In the genomic region with DNA sequence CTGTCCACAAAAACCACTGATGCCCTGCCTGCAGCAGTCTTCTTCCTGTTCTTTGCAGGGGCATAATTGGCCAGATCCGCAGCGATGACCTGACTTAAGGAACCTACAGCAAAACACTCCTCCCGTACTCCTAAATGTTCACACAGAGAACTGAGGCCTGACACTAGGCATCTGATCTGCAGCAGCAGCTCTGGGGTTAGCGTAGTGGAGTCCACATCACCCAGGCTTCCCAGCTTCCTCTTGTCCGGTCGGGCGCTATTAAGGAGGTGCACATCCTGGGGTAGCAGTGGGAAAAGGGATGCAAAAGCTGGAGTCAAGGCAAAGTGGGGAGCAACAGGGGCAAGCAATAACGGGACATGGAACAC, we compare ENCODE assay signal across 8 cellular contexts. TPM values are rescaled to one million over a fixed set of nuclear protein-coding genes. Genes with fewer than 3 reads are reported as not detected.
DNase-seq lines count a peak whose midpoint lies in the region; ATAC-seq, FAIRE-seq and TF ChIP-seq lines count a peak whose summit lies in the region.

No MANE protein-coding gene starts in this region.

- peaks cover 4% of the 10 kb centered on the region; the same call in 1 of the 3 replicates for H3K36me3 Mint-ChIP-seq in GM23338 (ENCODE audit: low read depth)

- H3K4me1 ChIP-seq in GM23338 (ENCODE audit: insufficient read depth) (peaks cover 12% of the 10 kb centered on the region; the same call in 1 of the 2 replicates), adipocyte (ENCODE audit: control insufficient read depth, insufficient read depth, low read length) (peaks cover 41% of the 10 kb centered on the region), iPS-20b (ENCODE audit: insufficient read depth, low read length) (peaks cover 4% of the 10 kb centered on the region; the same call in 1 of the 2 replicates)

- H3K9me3 ChIP-seq in adipocyte (ENCODE audit: control insufficient read depth, low read length) (no peaks in the 10 kb centered on the region), iPS-20b (ENCODE audit: insufficient read depth, low read depth, low read length) (no peaks in the 10 kb centered on the region)

- H2AFZ ChIP-seq in GM23338 = peak overlapping the region; percentile 99

- H3K4me1 Mint-ChIP-seq in GM23338 = peaks cover 10% of the 10 kb centered on the region

- DNase-seq in ELR (ENCODE audit: low read depth) (peak; percentile 59), GM23338 (ENCODE audit: low spot score) (peak; percentile 19), NCI-H146 treated with DMSO at 0.1 percent for 48 hours (lab: John Stamatoyannopoulos, UW; ENCODE audit: unreplicated experiment) (peak; percentile 43), adipocyte (ENCODE audit: low read depth) (peak; percentile 36), HTR-8/SVneo (ENCODE audit: insufficient read length, low spot score) (no peak)
- DNase-seq in stimulated activated CD8-positive, alpha-beta memory T cell treated with anti-CD3 and anti-CD28 coated beads, Interleukin-4, amount 100 ng/mL, for 48 hours = peak; percentile 29

- peaks cover 22% of the 10 kb centered on the region; the same call in 1 of the 2 replicates for H3K27me3 ChIP-seq in GM23338 (ENCODE audit: insufficient read depth)
- no peaks in the 10 kb centered on the region for H3K27me3 ChIP-seq in adipocyte (replicated peaks; ENCODE audit: control insufficient read depth, insufficient read depth, low read length)
- H3K27me3 ChIP-seq in iPS-20b (ENCODE audit: insufficient read depth, low read length) = peaks cover 32% of the 10 kb centered on the region

- TF ChIP-seq CTCF in GM23338 (conservative IDR thresholded peaks at IDR 0.05; ENCODE audit: low read depth in 2 of 2) = no peak

- H3K27me3 Mint-ChIP-seq in GM23338 (ENCODE audit: insufficient read depth, low read depth, poor library complexity) = peaks cover 11% of the 10 kb centered on the region

- H3K4me3 ChIP-seq in GM23338 (peak overlapping the region; percentile 93), adipocyte (ENCODE audit: low read length) (peak overlapping the region; percentile 98), iPS-20b (ENCODE audit: low read length) (peak overlapping the region; percentile 95)

- no peaks in the 10 kb centered on the region for H3K36me3 ChIP-seq in GM23338 (ENCODE audit: insufficient read depth)
- no peaks in the 10 kb centered on the region for H3K36me3 ChIP-seq in adipocyte (ENCODE audit: control insufficient read depth, insufficient read depth, low read length, severe bottlenecking)
- H3K36me3 ChIP-seq in iPS-20b (ENCODE audit: insufficient read depth, low read depth, low read length) = no peaks in the 10 kb centered on the region

- FAIRE-seq in HTR-8/SVneo (lab: Jason Lieb, UNC) = no peak

- no peaks in the 10 kb centered on the region for H4K20me1 ChIP-seq in GM23338 (replicated peaks; ENCODE audit: insufficient read depth)

- H3F3A ChIP-seq in GM23338 (replicated peaks; ENCODE audit: low read depth) = no peaks in the 10 kb centered on the region

- peaks cover 21% of the 10 kb centered on the region for H3K79me2 ChIP-seq in GM23338 (replicated peaks; ENCODE audit: insufficient read depth)

- H3K9ac ChIP-seq in adipocyte (ENCODE audit: low read length) (peak overlapping the region; percentile 94), iPS-20b (ENCODE audit: low read depth, low read length) (peak overlapping the region; percentile 50; the same call in 1 of the 2 replicates)

- H3K4me2 ChIP-seq in GM23338 = peak overlapping the region; percentile 98

- H3K27ac ChIP-seq in GM23338 (ENCODE audit: low read depth) (no peak overlapping the region), iPS-20b (ENCODE audit: low read length) (no peak overlapping the region)

- H3K9me3 Mint-ChIP-seq in GM23338 = no peaks in the 10 kb centered on the region

- peak; percentile 52 for ATAC-seq in GM23338
- ATAC-seq in HG03469 (IDR thresholded peaks at IDR 0.05; ENCODE audit: unreplicated experiment) = no peak

- peaks cover 8% of the 10 kb centered on the region; the same call in 1 of the 2 replicates for H3K9me2 ChIP-seq in GM23338 (ENCODE audit: insufficient read depth)

- no peak overlapping the region for H3K27ac Mint-ChIP-seq in GM23338

- H3K4me3 Mint-ChIP-seq in GM23338 = peak overlapping the region; percentile 94

TF ChIP-seq in GM23338, 12 proteins besides CTCF, POLR2A, EP300 and RAD21:
- TF ChIP-seq ZNF331 (CRISPR knock-in tag; IDR thresholded peaks at IDR 0.05; ENCODE audit: low read depth) = no peak
- TF ChIP-seq, protein P1, sequence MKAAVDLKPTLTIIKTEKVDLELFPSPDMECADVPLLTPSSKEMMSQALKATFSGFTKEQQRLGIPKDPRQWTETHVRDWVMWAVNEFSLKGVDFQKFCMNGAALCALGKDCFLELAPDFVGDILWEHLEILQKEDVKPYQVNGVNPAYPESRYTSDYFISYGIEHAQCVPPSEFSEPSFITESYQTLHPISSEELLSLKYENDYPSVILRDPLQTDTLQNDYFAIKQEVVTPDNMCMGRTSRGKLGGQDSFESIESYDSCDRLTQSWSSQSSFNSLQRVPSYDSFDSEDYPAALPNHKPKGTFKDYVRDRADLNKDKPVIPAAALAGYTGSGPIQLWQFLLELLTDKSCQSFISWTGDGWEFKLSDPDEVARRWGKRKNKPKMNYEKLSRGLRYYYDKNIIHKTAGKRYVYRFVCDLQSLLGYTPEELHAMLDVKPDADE (IDR thresholded peaks at IDR 0.05) = no peak
- no peak for TF ChIP-seq NANOG (IDR thresholded peaks at IDR 0.05; ENCODE audit: borderline replicate concordance)
- TF ChIP-seq STAT1 (IDR thresholded peaks at IDR 0.05; ENCODE audit: unreplicated experiment) = no peak
- no peak for TF ChIP-seq JUNB (IDR thresholded peaks at IDR 0.05; ENCODE audit: unreplicated experiment)
- TF ChIP-seq, protein P2, sequence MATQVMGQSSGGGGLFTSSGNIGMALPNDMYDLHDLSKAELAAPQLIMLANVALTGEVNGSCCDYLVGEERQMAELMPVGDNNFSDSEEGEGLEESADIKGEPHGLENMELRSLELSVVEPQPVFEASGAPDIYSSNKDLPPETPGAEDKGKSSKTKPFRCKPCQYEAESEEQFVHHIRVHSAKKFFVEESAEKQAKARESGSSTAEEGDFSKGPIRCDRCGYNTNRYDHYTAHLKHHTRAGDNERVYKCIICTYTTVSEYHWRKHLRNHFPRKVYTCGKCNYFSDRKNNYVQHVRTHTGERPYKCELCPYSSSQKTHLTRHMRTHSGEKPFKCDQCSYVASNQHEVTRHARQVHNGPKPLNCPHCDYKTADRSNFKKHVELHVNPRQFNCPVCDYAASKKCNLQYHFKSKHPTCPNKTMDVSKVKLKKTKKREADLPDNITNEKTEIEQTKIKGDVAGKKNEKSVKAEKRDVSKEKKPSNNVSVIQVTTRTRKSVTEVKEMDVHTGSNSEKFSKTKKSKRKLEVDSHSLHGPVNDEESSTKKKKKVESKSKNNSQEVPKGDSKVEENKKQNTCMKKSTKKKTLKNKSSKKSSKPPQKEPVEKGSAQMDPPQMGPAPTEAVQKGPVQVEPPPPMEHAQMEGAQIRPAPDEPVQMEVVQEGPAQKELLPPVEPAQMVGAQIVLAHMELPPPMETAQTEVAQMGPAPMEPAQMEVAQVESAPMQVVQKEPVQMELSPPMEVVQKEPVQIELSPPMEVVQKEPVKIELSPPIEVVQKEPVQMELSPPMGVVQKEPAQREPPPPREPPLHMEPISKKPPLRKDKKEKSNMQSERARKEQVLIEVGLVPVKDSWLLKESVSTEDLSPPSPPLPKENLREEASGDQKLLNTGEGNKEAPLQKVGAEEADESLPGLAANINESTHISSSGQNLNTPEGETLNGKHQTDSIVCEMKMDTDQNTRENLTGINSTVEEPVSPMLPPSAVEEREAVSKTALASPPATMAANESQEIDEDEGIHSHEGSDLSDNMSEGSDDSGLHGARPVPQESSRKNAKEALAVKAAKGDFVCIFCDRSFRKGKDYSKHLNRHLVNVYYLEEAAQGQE (IDR thresholded peaks at IDR 0.05; ENCODE audit: unreplicated experiment) = no peak
TF ChIP-seq in GM23338: peak in this region for 0.

RNA-seq across cellular contexts. Expression of a gene that starts 0.8 kb away (rescaled TPM):
- 15.3 and 17.5 TPM in 2 replicates for total RNA-seq in GM23338 (2014; rRNA removed; shearing (Covaris generic))
- 5.4 and 5.7 TPM in 2 replicates for polyA plus RNA-seq in GM23338 (2016; fragmentation: Nextera tagmentation; extraction: Ambion mirVana)

RNA-seq across cellular contexts. Expression of a gene that starts 12.3 kb away (rescaled TPM):
- 43.3 and 47.1 TPM in 2 replicates for total RNA-seq in GM23338 (2014; rRNA removed; shearing (Covaris generic))
- 53.8 and 54.0 TPM in 2 replicates for polyA plus RNA-seq in GM23338 (2016; fragmentation: Nextera tagmentation; extraction: Ambion mirVana)
